ENCODE assay signal across 4 cellular contexts in the genomic region with DNA sequence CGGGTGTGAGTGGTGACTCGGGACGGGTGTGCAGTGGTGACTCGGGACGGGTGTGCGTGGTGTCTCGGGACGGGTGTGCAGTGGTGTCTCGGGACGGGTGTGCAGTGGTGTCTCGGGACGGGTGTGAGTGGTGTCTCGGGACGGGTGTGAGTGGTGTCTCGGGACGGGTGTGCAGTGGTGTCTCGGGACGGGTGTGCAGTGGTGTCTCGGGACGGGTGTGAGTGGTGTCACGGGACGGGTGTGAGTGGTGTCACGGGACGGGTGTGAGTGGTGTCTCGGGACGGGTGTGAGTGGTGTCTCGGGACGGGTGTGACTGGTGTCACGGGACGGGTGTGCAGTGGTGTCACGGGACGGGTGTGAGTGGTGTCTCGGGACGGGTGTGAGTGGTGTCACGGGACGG. TPM values are rescaled to one million over a fixed set of nuclear protein-coding genes. Genes with fewer than 3 reads are reported as not detected.
"Had no signal": no experiment of that assay in that cellular context is flagged by ENCODE, and none has a peak within 500 bp of the region (broad histone marks: within the 10 kb centered on the region; RNA-seq: fewer than 3 reads in every experiment).

No MANE protein-coding gene starts in this region.

RNA-seq across cellular contexts. Expression of a gene that starts 57.9 kb away (rescaled TPM):
- total RNA-seq: LHCN-M2, M059J, MCF 10A, NCI-H460 had no signal
